2 cellular contexts compared by ENCODE assay signal in the genomic region with DNA sequence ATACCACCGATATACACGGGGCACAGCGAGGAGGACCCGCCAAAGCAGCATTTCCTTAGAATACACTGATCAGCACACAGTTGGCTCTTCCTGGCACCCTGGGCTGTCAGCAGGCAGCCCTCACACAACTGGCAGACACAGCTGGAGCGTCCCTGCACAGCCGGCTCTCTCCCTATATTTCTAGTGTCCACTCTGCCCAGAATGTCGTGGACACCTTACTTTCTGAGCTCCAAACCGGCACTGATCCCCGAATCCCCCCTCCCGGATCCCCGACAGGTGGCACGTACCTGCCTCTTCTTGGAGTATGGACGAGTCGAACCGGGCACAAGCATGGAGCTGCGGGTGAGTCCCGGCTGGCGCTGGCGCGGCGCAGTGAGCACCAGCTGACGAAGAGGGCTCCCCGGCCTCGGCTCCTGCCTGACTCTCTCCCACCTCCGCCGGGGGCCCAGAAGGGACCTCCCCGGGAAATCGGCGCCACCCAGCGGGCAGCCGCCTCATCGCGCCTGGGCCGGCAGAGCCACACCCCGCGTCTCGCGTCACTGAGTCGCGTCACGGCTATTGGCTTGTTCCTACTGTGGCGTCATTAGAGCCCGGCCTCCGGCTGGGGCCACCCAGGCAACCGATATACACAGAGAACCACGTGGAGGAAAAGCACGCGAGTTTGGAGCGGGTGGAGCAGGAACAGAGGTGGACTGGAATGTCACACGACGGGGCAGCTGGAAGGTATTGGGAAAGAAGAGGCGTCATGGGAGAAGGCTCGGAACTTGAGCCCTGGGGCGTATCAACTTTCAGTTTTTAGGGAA.
TF ChIP-seq lines count a peak whose summit lies in the region.

A gene with protein sequence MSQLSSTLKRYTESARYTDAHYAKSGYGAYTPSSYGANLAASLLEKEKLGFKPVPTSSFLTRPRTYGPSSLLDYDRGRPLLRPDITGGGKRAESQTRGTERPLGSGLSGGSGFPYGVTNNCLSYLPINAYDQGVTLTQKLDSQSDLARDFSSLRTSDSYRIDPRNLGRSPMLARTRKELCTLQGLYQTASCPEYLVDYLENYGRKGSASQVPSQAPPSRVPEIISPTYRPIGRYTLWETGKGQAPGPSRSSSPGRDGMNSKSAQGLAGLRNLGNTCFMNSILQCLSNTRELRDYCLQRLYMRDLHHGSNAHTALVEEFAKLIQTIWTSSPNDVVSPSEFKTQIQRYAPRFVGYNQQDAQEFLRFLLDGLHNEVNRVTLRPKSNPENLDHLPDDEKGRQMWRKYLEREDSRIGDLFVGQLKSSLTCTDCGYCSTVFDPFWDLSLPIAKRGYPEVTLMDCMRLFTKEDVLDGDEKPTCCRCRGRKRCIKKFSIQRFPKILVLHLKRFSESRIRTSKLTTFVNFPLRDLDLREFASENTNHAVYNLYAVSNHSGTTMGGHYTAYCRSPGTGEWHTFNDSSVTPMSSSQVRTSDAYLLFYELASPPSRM (minus strand): TSS at position 505 of the 803 bp plus-strand sequence. CDS start 8,210 bp downstream, outside the sequence.

TF ChIP-seq in HEK293, 187 proteins besides CTCF, POLR2A, EP300 and RAD21 (continued from another document and continues in another):
- TF ChIP-seq, protein P1, sequence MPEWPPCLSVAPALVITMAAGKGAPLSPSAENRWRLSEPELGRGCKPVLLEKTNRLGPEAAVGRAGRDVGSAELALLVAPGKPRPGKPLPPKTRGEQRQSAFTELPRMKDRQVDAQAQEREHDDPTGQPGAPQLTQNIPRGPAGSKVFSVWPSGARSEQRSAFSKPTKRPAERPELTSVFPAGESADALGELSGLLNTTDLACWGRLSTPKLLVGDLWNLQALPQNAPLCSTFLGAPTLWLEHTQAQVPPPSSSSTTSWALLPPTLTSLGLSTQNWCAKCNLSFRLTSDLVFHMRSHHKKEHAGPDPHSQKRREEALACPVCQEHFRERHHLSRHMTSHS (tag by site-specific recombination; IDR thresholded peaks at IDR 0.05) = no peak
- peak; percentile 44; the same call in 1 of the 2 replicates for TF ChIP-seq KLF16 (tag by site-specific recombination; IDR thresholded peaks at IDR 0.05)
- no peak for TF ChIP-seq BCL11A (tag by site-specific recombination; IDR thresholded peaks at IDR 0.05; ENCODE audit: low read depth)
- TF ChIP-seq ZNF561 (tag by site-specific recombination; IDR thresholded peaks at IDR 0.05; ENCODE audit: borderline replicate concordance) = peak; percentile 70; the same call in 1 of the 2 replicates
- TF ChIP-seq ZNF777 (tag by site-specific recombination; IDR thresholded peaks at IDR 0.05; ENCODE audit: borderline replicate concordance) = no peak
- 0 out of 2 replicates have a peak, but pooled peaks have one; percentile 15 for TF ChIP-seq ZNF654 (tag by site-specific recombination; IDR thresholded peaks at IDR 0.05; ENCODE audit: low read depth)
- TF ChIP-seq, protein P2, sequence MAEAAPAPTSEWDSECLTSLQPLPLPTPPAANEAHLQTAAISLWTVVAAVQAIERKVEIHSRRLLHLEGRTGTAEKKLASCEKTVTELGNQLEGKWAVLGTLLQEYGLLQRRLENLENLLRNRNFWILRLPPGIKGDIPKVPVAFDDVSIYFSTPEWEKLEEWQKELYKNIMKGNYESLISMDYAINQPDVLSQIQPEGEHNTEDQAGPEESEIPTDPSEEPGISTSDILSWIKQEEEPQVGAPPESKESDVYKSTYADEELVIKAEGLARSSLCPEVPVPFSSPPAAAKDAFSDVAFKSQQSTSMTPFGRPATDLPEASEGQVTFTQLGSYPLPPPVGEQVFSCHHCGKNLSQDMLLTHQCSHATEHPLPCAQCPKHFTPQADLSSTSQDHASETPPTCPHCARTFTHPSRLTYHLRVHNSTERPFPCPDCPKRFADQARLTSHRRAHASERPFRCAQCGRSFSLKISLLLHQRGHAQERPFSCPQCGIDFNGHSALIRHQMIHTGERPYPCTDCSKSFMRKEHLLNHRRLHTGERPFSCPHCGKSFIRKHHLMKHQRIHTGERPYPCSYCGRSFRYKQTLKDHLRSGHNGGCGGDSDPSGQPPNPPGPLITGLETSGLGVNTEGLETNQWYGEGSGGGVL (tag by site-specific recombination; IDR thresholded peaks at IDR 0.05) = no peak
- no peak for TF ChIP-seq ZFP41 (tag by site-specific recombination; IDR thresholded peaks at IDR 0.05; ENCODE audit: borderline replicate concordance)
- TF ChIP-seq, protein P3, sequence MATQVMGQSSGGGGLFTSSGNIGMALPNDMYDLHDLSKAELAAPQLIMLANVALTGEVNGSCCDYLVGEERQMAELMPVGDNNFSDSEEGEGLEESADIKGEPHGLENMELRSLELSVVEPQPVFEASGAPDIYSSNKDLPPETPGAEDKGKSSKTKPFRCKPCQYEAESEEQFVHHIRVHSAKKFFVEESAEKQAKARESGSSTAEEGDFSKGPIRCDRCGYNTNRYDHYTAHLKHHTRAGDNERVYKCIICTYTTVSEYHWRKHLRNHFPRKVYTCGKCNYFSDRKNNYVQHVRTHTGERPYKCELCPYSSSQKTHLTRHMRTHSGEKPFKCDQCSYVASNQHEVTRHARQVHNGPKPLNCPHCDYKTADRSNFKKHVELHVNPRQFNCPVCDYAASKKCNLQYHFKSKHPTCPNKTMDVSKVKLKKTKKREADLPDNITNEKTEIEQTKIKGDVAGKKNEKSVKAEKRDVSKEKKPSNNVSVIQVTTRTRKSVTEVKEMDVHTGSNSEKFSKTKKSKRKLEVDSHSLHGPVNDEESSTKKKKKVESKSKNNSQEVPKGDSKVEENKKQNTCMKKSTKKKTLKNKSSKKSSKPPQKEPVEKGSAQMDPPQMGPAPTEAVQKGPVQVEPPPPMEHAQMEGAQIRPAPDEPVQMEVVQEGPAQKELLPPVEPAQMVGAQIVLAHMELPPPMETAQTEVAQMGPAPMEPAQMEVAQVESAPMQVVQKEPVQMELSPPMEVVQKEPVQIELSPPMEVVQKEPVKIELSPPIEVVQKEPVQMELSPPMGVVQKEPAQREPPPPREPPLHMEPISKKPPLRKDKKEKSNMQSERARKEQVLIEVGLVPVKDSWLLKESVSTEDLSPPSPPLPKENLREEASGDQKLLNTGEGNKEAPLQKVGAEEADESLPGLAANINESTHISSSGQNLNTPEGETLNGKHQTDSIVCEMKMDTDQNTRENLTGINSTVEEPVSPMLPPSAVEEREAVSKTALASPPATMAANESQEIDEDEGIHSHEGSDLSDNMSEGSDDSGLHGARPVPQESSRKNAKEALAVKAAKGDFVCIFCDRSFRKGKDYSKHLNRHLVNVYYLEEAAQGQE (tag by site-specific recombination; IDR thresholded peaks at IDR 0.05) = no peak
- no peak for TF ChIP-seq OSR2 (tag by site-specific recombination; IDR thresholded peaks at IDR 0.05)
- TF ChIP-seq, protein P4, sequence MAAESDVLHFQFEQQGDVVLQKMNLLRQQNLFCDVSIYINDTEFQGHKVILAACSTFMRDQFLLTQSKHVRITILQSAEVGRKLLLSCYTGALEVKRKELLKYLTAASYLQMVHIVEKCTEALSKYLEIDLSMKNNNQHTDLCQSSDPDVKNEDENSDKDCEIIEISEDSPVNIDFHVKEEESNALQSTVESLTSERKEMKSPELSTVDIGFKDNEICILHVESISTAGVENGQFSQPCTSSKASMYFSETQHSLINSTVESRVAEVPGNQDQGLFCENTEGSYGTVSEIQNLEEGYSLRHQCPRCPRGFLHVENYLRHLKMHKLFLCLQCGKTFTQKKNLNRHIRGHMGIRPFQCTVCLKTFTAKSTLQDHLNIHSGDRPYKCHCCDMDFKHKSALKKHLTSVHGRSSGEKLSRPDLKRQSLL (tag by site-specific recombination; IDR thresholded peaks at IDR 0.05) = peak; percentile 41; the same call in 1 of the 2 replicates
- 0 out of 2 replicates have a peak, but pooled peaks have one; percentile 34 for TF ChIP-seq ZBTB7A (tag by site-specific recombination; IDR thresholded peaks at IDR 0.05; ENCODE audit: low read depth)
- 0 out of 2 replicates have a peak, but pooled peaks have one; percentile 17 for TF ChIP-seq ZXDB (tag by site-specific recombination; IDR thresholded peaks at IDR 0.05)
- no peak for TF ChIP-seq ZNF157 (tag by site-specific recombination; IDR thresholded peaks at IDR 0.05)
- no peak for TF ChIP-seq ZNF701 (tag by site-specific recombination; IDR thresholded peaks at IDR 0.05)

TF ChIP-seq in neural cell, 6 proteins besides CTCF, POLR2A, EP300 and RAD21 (continued from another document):
- peak; percentile 94 for TF ChIP-seq SMC3 (conservative IDR thresholded peaks at IDR 0.05; ENCODE audit: poor library complexity)
